Comparison of ENCODE assay signal across 27 cellular contexts in genomic region chr6:140752234-140752633, GRCh38.
"Had no signal": no experiment of that assay in that cellular context is flagged by ENCODE, and none has a peak within 500 bp of the region (broad histone marks: within the 10 kb centered on the region; RNA-seq: fewer than 3 reads in every experiment).

No MANE protein-coding gene starts in this region.

- ATAC-seq: effector memory CD8-positive, alpha-beta T cell; esophagus mucosa; foreskin keratinocyte; gastrocnemius medialis; gastroesophageal sphincter; heart left ventricle; heart right ventricle had no signal

- DNase-seq: colonic mucosa; cortex of kidney; dermis blood vessel endothelial cell; dorsolateral prefrontal cortex; effector CD4-positive, alpha-beta T cell; effector CD8-positive, alpha-beta T cell; effector memory CD4-positive, alpha-beta T cell; effector memory CD8-positive, alpha-beta T cell; endodermal cell; erythroblast; esophagus squamous epithelium; foreskin fibroblast; foreskin keratinocyte; foreskin melanocyte; gastrocnemius medialis; glutamatergic neuron; head of caudate nucleus; heart left ventricle; heart right ventricle had no signal

- H3K27me3 ChIP-seq: colonic mucosa, dorsolateral prefrontal cortex, esophagus squamous epithelium, foreskin keratinocyte, gastrocnemius medialis, gastroesophageal sphincter, heart left ventricle, heart right ventricle had no signal

- H3K9me3 ChIP-seq: colonic mucosa, gastrocnemius medialis had no signal

- H3K36me3 ChIP-seq: colonic mucosa, esophagus squamous epithelium, gastrocnemius medialis, gastroesophageal sphincter, heart left ventricle, heart right ventricle had no signal

- H3K4me1 ChIP-seq: colonic mucosa, esophagus squamous epithelium, foreskin keratinocyte, gastrocnemius medialis, gastroesophageal sphincter, heart left ventricle, heart right ventricle had no signal

- FAIRE-seq: colon, endometrium, endothelial cell of umbilical vein, frontal cortex had no signal

- H3K4me3 ChIP-seq: colonic mucosa, coronary artery, dorsolateral prefrontal cortex, esophagus squamous epithelium, gastrocnemius medialis, gastroesophageal sphincter, heart left ventricle, heart right ventricle had no signal

- H3K27ac ChIP-seq: colonic mucosa, coronary artery, dorsolateral prefrontal cortex, epithelial cell of prostate, esophagus squamous epithelium, foreskin keratinocyte, gastrocnemius medialis, gastroesophageal sphincter, heart left ventricle, heart right ventricle had no signal
